ENCODE assay signal across 8 cellular contexts in genomic region chr12:45727301-45727993, GRCh38. TPM values are rescaled to one million over a fixed set of nuclear protein-coding genes. Genes with fewer than 3 reads are reported as not detected.
DNase-seq lines count a peak whose midpoint lies in the region; ATAC-seq, FAIRE-seq and TF ChIP-seq lines count a peak whose summit lies in the region.

No MANE protein-coding gene starts in this region.

- H2AFZ ChIP-seq in parathyroid adenoma: peak overlapping the region; percentile 95

- H3K4me3 ChIP-seq in adipocyte (ENCODE audit: low read length) (peak overlapping the region; percentile 99), parathyroid adenoma (ENCODE audit: low read depth, low read length) (peak overlapping the region; percentile 86), tibial nerve (peak overlapping the region; percentile 54 to 97 (median 82))

- DNase-seq in GM12891 (ENCODE audit: insufficient read length, low spot score) (peak; percentile 68), NCI-H1417 treated with DMSO at 0.1 percent for 48 hours (lab: John Stamatoyannopoulos, UW) (peak; percentile 93), SW 1271 (lab: John Stamatoyannopoulos, UW) (peak; percentile 85 to 93), adipocyte (ENCODE audit: low read depth) (peak; percentile 95), cardiac septum (ENCODE audit: low spot score) (peak; percentile 96), tibial nerve (ENCODE audit: low spot score in 2 of 2) (peak; percentile 84 to 90)

- FAIRE-seq in GM12891 (lab: Jason Lieb, UNC): peak; percentile 93

- peak overlapping the region; percentile 95 for H3K27ac ChIP-seq in parathyroid adenoma
- peak overlapping the region; percentile 92 to 100 (median 99) for H3K27ac ChIP-seq in tibial nerve

- ATAC-seq in HG02798 (IDR thresholded peaks at IDR 0.05; ENCODE audit: poor library complexity, unreplicated experiment): peak; percentile 65

- peaks cover 16% of the 10 kb centered on the region for H3K79me2 ChIP-seq in parathyroid adenoma

- peak; percentile 90 for TF ChIP-seq POLR2A in GM12891 (IDR thresholded peaks at IDR 0.05; ENCODE audit: low read depth, low read length)
- peak; percentile 28 to 82 for TF ChIP-seq POLR2A in tibial nerve (IDR thresholded peaks at IDR 0.05)

- 0 to 1% methylated on average over 40 to 44 of the region's 45 CpGs for WGBS in tibial nerve, 2 donors

- H3K36me3 ChIP-seq in adipocyte (ENCODE audit: control insufficient read depth, insufficient read depth, low read length, severe bottlenecking): no peaks in the 10 kb centered on the region
- no peaks in the 10 kb centered on the region for H3K36me3 ChIP-seq in parathyroid adenoma (ENCODE audit: control insufficient read depth, insufficient read depth, low read length)
- no peaks in the 10 kb centered on the region for H3K36me3 ChIP-seq in tibial nerve

- H3K27me3 ChIP-seq in adipocyte (replicated peaks; ENCODE audit: control insufficient read depth, insufficient read depth, low read length) (no peaks in the 10 kb centered on the region), parathyroid adenoma (ENCODE audit: control insufficient read depth, insufficient read depth, low read length) (no peaks in the 10 kb centered on the region), tibial nerve (no peaks in the 10 kb centered on the region)

- H3K9ac ChIP-seq in adipocyte (ENCODE audit: low read length): peak overlapping the region; percentile 96
- peak overlapping the region; percentile 93 for H3K9ac ChIP-seq in parathyroid adenoma

- H3K9me3 ChIP-seq in adipocyte (ENCODE audit: control insufficient read depth, low read length) (no peaks in the 10 kb centered on the region), parathyroid adenoma (ENCODE audit: control insufficient read depth, low read length) (no peaks in the 10 kb centered on the region), tibial nerve (no peaks in the 10 kb centered on the region)

- TF ChIP-seq CTCF in parathyroid adenoma (IDR thresholded peaks at IDR 0.05) (no peak), tibial nerve (IDR thresholded peaks at IDR 0.05) (peak in 1 of 5 experiments; percentile 51)

- H3K4me1 ChIP-seq in adipocyte (ENCODE audit: control insufficient read depth, insufficient read depth, low read length) (peaks cover 35% of the 10 kb centered on the region), parathyroid adenoma (peaks cover 10% of the 10 kb centered on the region), tibial nerve (peaks cover 0 to 46% (median 30%) of the 10 kb centered on the region in 4 donors)

- TF ChIP-seq EP300 in tibial nerve (IDR thresholded peaks at IDR 0.05): peak; percentile 65 to 96

- intact Hi-C loops in cardiac septum (cut with DNase I): loop anchor here (5.0 to 10.0 kb wide), 3 partner anchors 183 to 510 kb away; partner anchors contain the start of gene ANO6

- H3K4me2 ChIP-seq in parathyroid adenoma (ENCODE audit: low read length): peak overlapping the region; percentile 83

TF ChIP-seq in GM12891, 5 proteins besides CTCF, POLR2A, EP300 and RAD21:
- TF ChIP-seq SPI1 (IDR thresholded peaks at IDR 0.05; ENCODE audit: low read depth, low read length) (peak; percentile 82), POLR2AphosphoS5 (IDR thresholded peaks at IDR 0.05; ENCODE audit: low read depth, low read length) (0 out of 2 replicates have a peak, but pooled peaks have one; percentile 78), TAF1 (IDR thresholded peaks at IDR 0.05; ENCODE audit: low read depth, low read length) (peak; percentile 78), POU2F2 (IDR thresholded peaks at IDR 0.05; ENCODE audit: low read depth, low read length) (no peak), PAX5 (IDR thresholded peaks at IDR 0.05; ENCODE audit: insufficient read depth, low read length, severe bottlenecking) (no peak)

RNA-seq across cellular contexts. Expression of gene ARID2, which starts 2.1 kb away (rescaled TPM):
- 4.7 TPM for polyA plus RNA-seq in GM12891 (2012; ENCODE audit: low read depth, missing spikeins)
- total RNA-seq in cardiac septum (24.2 TPM), tibial nerve (10 to 100 TPM; 30.3 to 35.8 (median 32.8) TPM)

Comparison
In these comparisons a context has a peak if more than half of its experiments do, and no peak if none do; other contexts are left out.
1. Peak in every context shown above with its lines: DNase-seq, ATAC-seq, H3K4me3 ChIP-seq and H3K27ac ChIP-seq.